In genomic region chr2:133991606-133992168, GRCh38 we compare ENCODE assay signal across 12 cellular contexts.
"Had no signal": no experiment of that assay in that cellular context is flagged by ENCODE, and none has a peak within 500 bp of the region (broad histone marks: within the 10 kb centered on the region; RNA-seq: fewer than 3 reads in every experiment).

No MANE protein-coding gene starts in this region.

- ATAC-seq: effector memory CD8-positive, alpha-beta T cell; foreskin keratinocyte; naive thymus-derived CD4-positive, alpha-beta T cell; stimulated activated effector memory CD8-positive, alpha-beta T cell treated with anti-CD3 and anti-CD28 coated beads, Interleukin-12 subunit alpha, Interleukin-12 subunit beta, amount 100 ng/mL, for 72 hours; stimulated activated naive CD8-positive, alpha-beta T cell treated with anti-CD3 and anti-CD28 coated beads, Interleukin-15, Interleukin-2, amounts not matched to agents 100 U/mL and 50 U/mL, for 24 hours had no signal

- H3K9me3 ChIP-seq: suprapubic skin had no signal

- H3K27ac ChIP-seq: foreskin keratinocyte, suprapubic skin, tibial artery had no signal

- H3K27me3 ChIP-seq: suprapubic skin, tibial artery had no signal

- DNase-seq: effector memory CD8-positive, alpha-beta T cell; foreskin keratinocyte; immature natural killer cell; mammary epithelial cell; naive thymus-derived CD4-positive, alpha-beta T cell; posterior cingulate gyrus; stimulated activated CD4-positive, alpha-beta T cell treated with anti-CD3 and anti-CD28 coated beads, Interleukin-4, amount 100 ng/mL, for 1 hour; stimulated activated CD8-positive, alpha-beta memory T cell treated with anti-CD3 and anti-CD28 coated beads, Interleukin-4, amount 100 ng/mL, for 48 hours; stimulated activated naive CD8-positive, alpha-beta T cell treated with anti-CD3 and anti-CD28 coated beads, Interleukin-15, Interleukin-2, amounts not matched to agents 100 U/mL and 50 U/mL, for 24 hours; tibial artery had no signal

- H3K4me1 ChIP-seq: foreskin keratinocyte, suprapubic skin had no signal

- H3K4me3 ChIP-seq: suprapubic skin, tibial artery had no signal

- H3K36me3 ChIP-seq: suprapubic skin, tibial artery had no signal
